In the genomic region with DNA sequence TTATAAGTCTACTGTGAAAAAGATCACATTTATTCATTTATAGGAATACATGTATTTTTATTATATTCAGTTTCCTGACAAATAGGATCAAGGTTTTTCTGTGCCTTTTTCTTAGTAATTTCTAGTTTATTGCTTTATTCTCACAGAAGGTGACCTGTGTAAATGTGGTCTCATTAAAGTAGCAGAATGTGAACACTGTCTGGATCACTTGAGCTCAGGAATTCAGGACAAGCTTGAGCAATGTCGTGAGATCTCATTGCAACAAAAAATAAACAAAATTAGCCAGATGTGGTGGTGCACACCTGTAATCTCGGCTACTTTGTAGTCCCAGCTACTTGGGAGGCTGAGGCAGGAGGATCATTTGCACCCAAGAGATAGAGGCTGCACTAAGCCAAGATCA, we compare ENCODE assay signal across 28 cellular contexts.
"Had no signal": no experiment of that assay in that cellular context is flagged by ENCODE, and none has a peak within 500 bp of the region (broad histone marks: within the 10 kb centered on the region; RNA-seq: fewer than 3 reads in every experiment).

No MANE protein-coding gene starts in this region.

- H3K27me3 ChIP-seq: adrenal gland, breast epithelium, cardiac muscle cell, colonic mucosa, esophagus muscularis mucosa, gastroesophageal sphincter had no signal

- H3K36me3 ChIP-seq: adrenal gland, breast epithelium, cardiac muscle cell, colonic mucosa, esophagus muscularis mucosa, gastroesophageal sphincter had no signal

- H3K4me3 ChIP-seq: adrenal gland, breast epithelium, cardiac muscle cell, colonic mucosa, esophagus muscularis mucosa, gastroesophageal sphincter had no signal

- FAIRE-seq: endometrium had no signal

- H3K4me1 ChIP-seq: adrenal gland, breast epithelium, colonic mucosa, gastroesophageal sphincter had no signal

- DNase-seq: activated CD4-positive, alpha-beta memory T cell treated with anti-CD3 and anti-CD28 coated beads, Interleukin-2, amount 10 ng/mL, durations not matched to agents 7 days and 5 days; activated CD4-positive, alpha-beta T cell treated with anti-CD3 and anti-CD28 coated beads for 1 hour; activated CD4-positive, alpha-beta T cell treated with anti-CD3 and anti-CD28 coated beads for 4 hours; activated CD4-positive, alpha-beta T cell treated with anti-CD3 and anti-CD28 coated beads, Interleukin-2, amount 10 ng/mL, durations not matched to agents 7 days and 5 days; activated CD4-positive, alpha-beta T cell treated with anti-CD3 and anti-CD28 coated beads, Interleukin-2, amount 50 U/mL, for 4 hours; activated CD4-positive, CD25-positive, alpha-beta regulatory T cell; activated effector memory CD4-positive, alpha-beta T cell treated with Interleukin-2 at 50 U/mL for 16 hours; activated naive CD4-positive, alpha-beta T cell treated with anti-CD3 and anti-CD28 coated beads for 36 hours; activated naive CD8-positive, alpha-beta T cell treated with anti-CD3 and anti-CD28 coated beads for 36 hours; activated naive CD8-positive, alpha-beta T cell treated with anti-CD3 and anti-CD28 coated beads, Interleukin-2, amount 50 U/mL, for 24 hours; activated T-cell treated with anti-CD3 and anti-CD28 coated beads, Interleukin-2, amount 50 U/mL, for 4 hours; adrenal gland; amygdala; aorta; central memory CD4-positive, alpha-beta T cell; cerebellar nuclear complex; colonic mucosa; effector CD8-positive, alpha-beta T cell; erythroblast; foreskin melanocyte; head of caudate nucleus; T-helper 2 cell had no signal

- ATAC-seq: activated naive CD8-positive, alpha-beta T cell treated with anti-CD3 and anti-CD28 coated beads, Interleukin-2, amount 50 U/mL, for 24 hours; activated T-cell treated with anti-CD3 and anti-CD28 coated beads, Interleukin-2, amount 50 U/mL, for 4 hours; activated T-helper 17 cell treated with anti-CD3 and anti-CD28 coated beads, Interleukin-2, amount 50 U/mL, for 72 hours; gastroesophageal sphincter had no signal

- H3K9me3 ChIP-seq: adrenal gland, breast epithelium, colonic mucosa, esophagus muscularis mucosa, gastroesophageal sphincter had no signal

- H3K27ac ChIP-seq: adrenal gland, breast epithelium, cardiac muscle cell, colonic mucosa, esophagus muscularis mucosa, gastroesophageal sphincter had no signal
